In genomic region chr16:85309656-85310587, GRCh38 we compare ENCODE assay signal across 1 cellular context.
A peak's percentile ranks its signal among the peaks of the same experiment; 100 is the strongest.
TF ChIP-seq lines count a peak whose summit lies in the region.

No MANE protein-coding gene starts in this region.

TF ChIP-seq in HepG2, 621 proteins besides CTCF, POLR2A, EP300 and RAD21 (continued from another document and continues in another):
- TF ChIP-seq HNRNPLL (IDR thresholded peaks at IDR 0.05; ENCODE audit: low read depth, low read length, poor library complexity, severe bottlenecking) (peak; percentile 23), NR2F2 (IDR thresholded peaks at IDR 0.05; ENCODE audit: borderline replicate concordance, low read depth) (no peak), GATA4 (IDR thresholded peaks at IDR 0.05; ENCODE audit: borderline replicate concordance, low read depth) (no peak), HOXA3 (CRISPR knock-in tag; IDR thresholded peaks at IDR 0.05) (0 out of 2 replicates have a peak, but pooled peaks have one; percentile 22), NRL (CRISPR knock-in tag; IDR thresholded peaks at IDR 0.05; ENCODE audit: borderline replicate concordance) (0 out of 2 replicates have a peak, but pooled peaks have one; percentile 49), ZNF280B (CRISPR knock-in tag; IDR thresholded peaks at IDR 0.05; ENCODE audit: borderline replicate concordance) (peak; percentile 79; the same call in 1 of the 2 replicates), ZNF432 (CRISPR knock-in tag; IDR thresholded peaks at IDR 0.05; ENCODE audit: borderline replicate concordance) (no peak), AHR (CRISPR knock-in tag; IDR thresholded peaks at IDR 0.05) (peak; percentile 53; the same call in 1 of the 2 replicates), SRSF1 (optimal IDR thresholded peaks at IDR 0.05; ENCODE audit: low read depth, low read length) (peak; percentile 57), ZSCAN21 (CRISPR knock-in tag; IDR thresholded peaks at IDR 0.05; ENCODE audit: borderline replicate concordance) (0 out of 2 replicates have a peak, but pooled peaks have one; percentile 19), AGO2 (optimal IDR thresholded peaks at IDR 0.05; ENCODE audit: low read depth, low read length) (peak; percentile 19), CENPT (CRISPR knock-in tag; IDR thresholded peaks at IDR 0.05; ENCODE audit: low read depth) (no peak), ZNF784 (CRISPR knock-in tag; IDR thresholded peaks at IDR 0.05; ENCODE audit: borderline replicate concordance) (0 out of 2 replicates have a peak, but pooled peaks have one; percentile 46), RBM39 (IDR thresholded peaks at IDR 0.05; ENCODE audit: low read depth, low read length, poor library complexity, severe bottlenecking) (peak; percentile 41), GTF3A (CRISPR knock-in tag; conservative IDR thresholded peaks at IDR 0.05) (no peak), ZBTB7A (CRISPR knock-in tag; IDR thresholded peaks at IDR 0.05) (0 out of 2 replicates have a peak, but pooled peaks have one; percentile 40), HIC2 (CRISPR knock-in tag; IDR thresholded peaks at IDR 0.05; ENCODE audit: low read depth) (peak; percentile 77; the same call in 1 of the 2 replicates), ZBTB20 (CRISPR knock-in tag; IDR thresholded peaks at IDR 0.05; ENCODE audit: borderline replicate concordance, low read depth) (no peak), ADNP (CRISPR knock-in tag; IDR thresholded peaks at IDR 0.05) (no peak), ZSCAN9 (CRISPR knock-in tag; IDR thresholded peaks at IDR 0.05; ENCODE audit: borderline replicate concordance) (no peak), CAMTA2 (CRISPR knock-in tag; IDR thresholded peaks at IDR 0.05; ENCODE audit: borderline replicate concordance) (no peak), NFKB2 (CRISPR knock-in tag; IDR thresholded peaks at IDR 0.05; ENCODE audit: borderline replicate concordance) (no peak), MTA1 (CRISPR knock-in tag; IDR thresholded peaks at IDR 0.05; ENCODE audit: borderline replicate concordance) (peak; percentile 66; the same call in 1 of the 2 replicates), ZMYM3 (CRISPR knock-in tag; IDR thresholded peaks at IDR 0.05) (peak; percentile 47; the same call in 1 of the 2 replicates), RXRA (CRISPR knock-in tag; IDR thresholded peaks at IDR 0.05) (peak; percentile 59; the same call in 1 of the 2 replicates), ZNF773 (CRISPR knock-in tag; IDR thresholded peaks at IDR 0.05; ENCODE audit: borderline replicate concordance) (0 out of 2 replicates have a peak, but pooled peaks have one; percentile 32), SKI (IDR thresholded peaks at IDR 0.05; ENCODE audit: partially characterized antibody) (peak; percentile 22), ZSCAN25 (CRISPR knock-in tag; IDR thresholded peaks at IDR 0.05) (peak; percentile 94), ZFP36 (IDR thresholded peaks at IDR 0.05; ENCODE audit: borderline replicate concordance, low read depth, low read length, partially characterized antibody) (no peak), RFXANK (CRISPR knock-in tag; IDR thresholded peaks at IDR 0.05) (no peak), ZNF768 (CRISPR knock-in tag; IDR thresholded peaks at IDR 0.05) (0 out of 2 replicates have a peak, but pooled peaks have one; percentile 38), SP140L (CRISPR knock-in tag; IDR thresholded peaks at IDR 0.05; ENCODE audit: borderline replicate concordance) (no peak)
- TF ChIP-seq, protein P1, sequence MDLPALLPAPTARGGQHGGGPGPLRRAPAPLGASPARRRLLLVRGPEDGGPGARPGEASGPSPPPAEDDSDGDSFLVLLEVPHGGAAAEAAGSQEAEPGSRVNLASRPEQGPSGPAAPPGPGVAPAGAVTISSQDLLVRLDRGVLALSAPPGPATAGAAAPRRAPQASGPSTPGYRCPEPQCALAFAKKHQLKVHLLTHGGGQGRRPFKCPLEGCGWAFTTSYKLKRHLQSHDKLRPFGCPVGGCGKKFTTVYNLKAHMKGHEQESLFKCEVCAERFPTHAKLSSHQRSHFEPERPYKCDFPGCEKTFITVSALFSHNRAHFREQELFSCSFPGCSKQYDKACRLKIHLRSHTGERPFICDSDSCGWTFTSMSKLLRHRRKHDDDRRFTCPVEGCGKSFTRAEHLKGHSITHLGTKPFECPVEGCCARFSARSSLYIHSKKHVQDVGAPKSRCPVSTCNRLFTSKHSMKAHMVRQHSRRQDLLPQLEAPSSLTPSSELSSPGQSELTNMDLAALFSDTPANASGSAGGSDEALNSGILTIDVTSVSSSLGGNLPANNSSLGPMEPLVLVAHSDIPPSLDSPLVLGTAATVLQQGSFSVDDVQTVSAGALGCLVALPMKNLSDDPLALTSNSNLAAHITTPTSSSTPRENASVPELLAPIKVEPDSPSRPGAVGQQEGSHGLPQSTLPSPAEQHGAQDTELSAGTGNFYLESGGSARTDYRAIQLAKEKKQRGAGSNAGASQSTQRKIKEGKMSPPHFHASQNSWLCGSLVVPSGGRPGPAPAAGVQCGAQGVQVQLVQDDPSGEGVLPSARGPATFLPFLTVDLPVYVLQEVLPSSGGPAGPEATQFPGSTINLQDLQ (CRISPR knock-in tag; IDR thresholded peaks at IDR 0.05) = no peak
- TF ChIP-seq, protein P2, sequence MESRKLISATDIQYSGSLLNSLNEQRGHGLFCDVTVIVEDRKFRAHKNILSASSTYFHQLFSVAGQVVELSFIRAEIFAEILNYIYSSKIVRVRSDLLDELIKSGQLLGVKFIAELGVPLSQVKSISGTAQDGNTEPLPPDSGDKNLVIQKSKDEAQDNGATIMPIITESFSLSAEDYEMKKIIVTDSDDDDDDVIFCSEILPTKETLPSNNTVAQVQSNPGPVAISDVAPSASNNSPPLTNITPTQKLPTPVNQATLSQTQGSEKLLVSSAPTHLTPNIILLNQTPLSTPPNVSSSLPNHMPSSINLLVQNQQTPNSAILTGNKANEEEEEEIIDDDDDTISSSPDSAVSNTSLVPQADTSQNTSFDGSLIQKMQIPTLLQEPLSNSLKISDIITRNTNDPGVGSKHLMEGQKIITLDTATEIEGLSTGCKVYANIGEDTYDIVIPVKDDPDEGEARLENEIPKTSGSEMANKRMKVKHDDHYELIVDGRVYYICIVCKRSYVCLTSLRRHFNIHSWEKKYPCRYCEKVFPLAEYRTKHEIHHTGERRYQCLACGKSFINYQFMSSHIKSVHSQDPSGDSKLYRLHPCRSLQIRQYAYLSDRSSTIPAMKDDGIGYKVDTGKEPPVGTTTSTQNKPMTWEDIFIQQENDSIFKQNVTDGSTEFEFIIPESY (CRISPR knock-in tag; IDR thresholded peaks at IDR 0.05) = peak; percentile 79
- TF ChIP-seq, protein P3, sequence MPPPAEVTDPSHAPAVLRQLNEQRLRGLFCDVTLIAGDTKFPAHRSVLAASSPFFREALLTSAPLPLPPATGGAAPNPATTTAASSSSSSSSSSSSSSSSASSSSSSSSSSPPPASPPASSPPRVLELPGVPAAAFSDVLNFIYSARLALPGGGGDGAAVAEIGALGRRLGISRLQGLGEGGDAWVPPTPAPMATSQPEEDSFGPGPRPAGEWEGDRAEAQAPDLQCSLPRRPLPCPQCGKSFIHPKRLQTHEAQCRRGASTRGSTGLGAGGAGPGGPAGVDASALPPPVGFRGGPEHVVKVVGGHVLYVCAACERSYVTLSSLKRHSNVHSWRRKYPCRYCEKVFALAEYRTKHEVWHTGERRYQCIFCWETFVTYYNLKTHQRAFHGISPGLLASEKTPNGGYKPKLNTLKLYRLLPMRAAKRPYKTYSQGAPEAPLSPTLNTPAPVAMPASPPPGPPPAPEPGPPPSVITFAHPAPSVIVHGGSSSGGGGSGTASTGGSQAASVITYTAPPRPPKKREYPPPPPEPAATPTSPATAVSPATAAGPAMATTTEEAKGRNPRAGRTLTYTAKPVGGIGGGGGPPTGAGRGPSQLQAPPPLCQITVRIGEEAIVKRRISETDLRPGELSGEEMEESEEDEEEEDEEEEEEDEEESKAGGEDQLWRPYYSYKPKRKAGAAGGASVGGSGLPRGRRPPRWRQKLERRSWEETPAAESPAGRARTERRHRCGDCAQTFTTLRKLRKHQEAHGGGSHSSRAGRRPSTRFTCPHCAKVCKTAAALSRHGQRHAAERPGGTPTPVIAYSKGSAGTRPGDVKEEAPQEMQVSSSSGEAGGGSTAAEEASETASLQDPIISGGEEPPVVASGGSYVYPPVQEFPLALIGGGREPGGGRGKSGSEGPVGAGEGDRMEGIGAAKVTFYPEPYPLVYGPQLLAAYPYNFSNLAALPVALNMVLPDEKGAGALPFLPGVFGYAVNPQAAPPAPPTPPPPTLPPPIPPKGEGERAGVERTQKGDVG (CRISPR knock-in tag; IDR thresholded peaks at IDR 0.05; ENCODE audit: borderline replicate concordance) = peak; percentile 61; the same call in 1 of the 2 replicates
- TF ChIP-seq, protein P4, sequence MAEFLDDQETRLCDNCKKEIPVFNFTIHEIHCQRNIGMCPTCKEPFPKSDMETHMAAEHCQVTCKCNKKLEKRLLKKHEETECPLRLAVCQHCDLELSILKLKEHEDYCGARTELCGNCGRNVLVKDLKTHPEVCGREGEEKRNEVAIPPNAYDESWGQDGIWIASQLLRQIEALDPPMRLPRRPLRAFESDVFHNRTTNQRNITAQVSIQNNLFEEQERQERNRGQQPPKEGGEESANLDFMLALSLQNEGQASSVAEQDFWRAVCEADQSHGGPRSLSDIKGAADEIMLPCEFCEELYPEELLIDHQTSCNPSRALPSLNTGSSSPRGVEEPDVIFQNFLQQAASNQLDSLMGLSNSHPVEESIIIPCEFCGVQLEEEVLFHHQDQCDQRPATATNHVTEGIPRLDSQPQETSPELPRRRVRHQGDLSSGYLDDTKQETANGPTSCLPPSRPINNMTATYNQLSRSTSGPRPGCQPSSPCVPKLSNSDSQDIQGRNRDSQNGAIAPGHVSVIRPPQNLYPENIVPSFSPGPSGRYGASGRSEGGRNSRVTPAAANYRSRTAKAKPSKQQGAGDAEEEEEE (CRISPR knock-in tag; IDR thresholded peaks at IDR 0.05; ENCODE audit: borderline replicate concordance) = no peak
- TF ChIP-seq, protein P5, sequence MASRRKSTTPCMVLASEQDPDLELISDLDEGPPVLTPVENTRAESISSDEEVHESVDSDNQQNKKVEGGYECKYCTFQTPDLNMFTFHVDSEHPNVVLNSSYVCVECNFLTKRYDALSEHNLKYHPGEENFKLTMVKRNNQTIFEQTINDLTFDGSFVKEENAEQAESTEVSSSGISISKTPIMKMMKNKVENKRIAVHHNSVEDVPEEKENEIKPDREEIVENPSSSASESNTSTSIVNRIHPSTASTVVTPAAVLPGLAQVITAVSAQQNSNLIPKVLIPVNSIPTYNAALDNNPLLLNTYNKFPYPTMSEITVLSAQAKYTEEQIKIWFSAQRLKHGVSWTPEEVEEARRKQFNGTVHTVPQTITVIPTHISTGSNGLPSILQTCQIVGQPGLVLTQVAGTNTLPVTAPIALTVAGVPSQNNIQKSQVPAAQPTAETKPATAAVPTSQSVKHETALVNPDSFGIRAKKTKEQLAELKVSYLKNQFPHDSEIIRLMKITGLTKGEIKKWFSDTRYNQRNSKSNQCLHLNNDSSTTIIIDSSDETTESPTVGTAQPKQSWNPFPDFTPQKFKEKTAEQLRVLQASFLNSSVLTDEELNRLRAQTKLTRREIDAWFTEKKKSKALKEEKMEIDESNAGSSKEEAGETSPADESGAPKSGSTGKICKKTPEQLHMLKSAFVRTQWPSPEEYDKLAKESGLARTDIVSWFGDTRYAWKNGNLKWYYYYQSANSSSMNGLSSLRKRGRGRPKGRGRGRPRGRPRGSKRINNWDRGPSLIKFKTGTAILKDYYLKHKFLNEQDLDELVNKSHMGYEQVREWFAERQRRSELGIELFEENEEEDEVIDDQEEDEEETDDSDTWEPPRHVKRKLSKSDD (CRISPR knock-in tag; IDR thresholded peaks at IDR 0.05; ENCODE audit: low read depth) = no peak
